ENCODE assay signal across 11 cellular contexts in the genomic region with DNA sequence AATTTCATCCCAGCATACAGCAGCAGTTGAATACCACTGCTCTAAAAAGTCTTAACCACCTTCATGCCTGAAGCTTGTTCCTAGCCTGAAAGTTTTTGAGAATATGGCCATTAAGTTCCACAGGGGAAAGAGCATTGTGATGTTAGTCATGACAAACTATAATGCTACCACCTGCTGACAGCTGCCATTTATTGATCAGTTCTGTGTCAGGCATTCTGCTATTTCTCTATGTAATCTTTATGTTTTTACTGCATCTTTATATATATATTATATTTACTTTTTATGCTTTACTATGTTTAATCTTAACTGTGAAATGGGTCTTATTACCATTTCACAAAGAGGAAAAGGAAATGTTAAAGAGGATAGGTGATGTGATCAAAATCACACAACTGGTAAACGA. TPM values are rescaled to one million over a fixed set of nuclear protein-coding genes. Genes with fewer than 3 reads are reported as not detected.
"Had no signal": no experiment of that assay in that cellular context is flagged by ENCODE, and none has a peak within 500 bp of the region (broad histone marks: within the 10 kb centered on the region; RNA-seq: fewer than 3 reads in every experiment).

No MANE protein-coding gene starts in this region.

- FAIRE-seq: H54, HTR-8/SVneo, K562 had no signal

- H3K27ac ChIP-seq: GM23248 had no signal

- H3K9ac ChIP-seq: GM23248 had no signal

- H3K4me3 ChIP-seq: GM23248, K562 had no signal

- DNase-seq: GM23248, GOT3, H9, HCEC 1CT, HFFc6, IMR-90, KG1 had no signal

- ATAC-seq: K562 had no signal

- H2AFZ ChIP-seq: GM23248 had no signal

RNA-seq across cellular contexts. Expression of a gene that starts 54.0 kb away (rescaled TPM):
- total RNA-seq: GM23248, HFFc6, HT-29, IMR-90, K562 had no signal
- polyA plus RNA-seq: GM23248, IMR-90 had no signal
